29 cellular contexts compared by ENCODE assay signal in genomic region chr1:229953736-229954326, GRCh38.
DNase-seq lines count a peak whose midpoint lies in the region; ATAC-seq and TF ChIP-seq lines count a peak whose summit lies in the region.
"Had no signal": no experiment of that assay in that cellular context is flagged by ENCODE, and none has a peak within 500 bp of the region (broad histone marks: within the 10 kb centered on the region; RNA-seq: fewer than 3 reads in every experiment).

No MANE protein-coding gene starts in this region.

- H3K4me3 ChIP-seq in MM.1S (ENCODE audit: low read length): 0 out of 2 replicates have a peak overlapping the region, but pooled peaks have one; percentile 0
- H3K4me3 ChIP-seq in esophagus muscularis mucosa: no peak overlapping the region
- H3K4me3 ChIP-seq: GM12878, GM23338, right lobe of liver, upper lobe of left lung had no signal

- no peaks in the 10 kb centered on the region for H3K9me2 ChIP-seq in MM.1S (replicated peaks; ENCODE audit: insufficient read depth, low read length)

- H3K9me3 ChIP-seq in MM.1S (replicated peaks; ENCODE audit: insufficient read depth, low read length): no peaks in the 10 kb centered on the region
- peaks cover 0 to 5% (median 0%) of the 10 kb centered on the region in 4 donors for H3K9me3 ChIP-seq in esophagus muscularis mucosa
- H3K9me3 ChIP-seq: right lobe of liver, upper lobe of left lung had no signal

- H3K4me1 ChIP-seq in MM.1S (ENCODE audit: low read length) (no peaks in the 10 kb centered on the region; the same call in 1 of the 2 replicates), esophagus muscularis mucosa (peaks cover 0 to 24% (median 20%) of the 10 kb centered on the region in 4 donors)
- H3K4me1 ChIP-seq: right lobe of liver, upper lobe of left lung had no signal

- intact Hi-C loops in esophagus muscularis mucosa (cut with DNase I) (no loop called here), posterior cingulate gyrus (cut with DNase I) (no loop called here)

- H3K36me3 Mint-ChIP-seq in activated naive CD8-positive, alpha-beta T cell treated with anti-CD3 and anti-CD28 coated beads, Interleukin-2, amount 10 ng/mL, durations not matched to agents 7 days and 5 days: peaks cover 2% of the 10 kb centered on the region
- H3K36me3 Mint-ChIP-seq in activated naive CD8-positive, alpha-beta T cell treated with anti-CD3 and anti-CD28 coated beads, Interleukin-2, amount 50 U/mL, for 24 hours (ENCODE audit: low read depth): no peaks in the 10 kb centered on the region
- no peaks in the 10 kb centered on the region for H3K36me3 Mint-ChIP-seq in type B pancreatic cell
- H3K36me3 Mint-ChIP-seq: stimulated activated memory B cell treated with anti-CD40 and anti-IgM and Interleukin-4, amounts not matched to agents 10 μg/mL and 1 μg/mL and 100 μg/mL, for 72 hours had no signal

- H3K27me3 ChIP-seq in MM.1S (replicated peaks; ENCODE audit: insufficient read depth, low read length) (no peaks in the 10 kb centered on the region), esophagus muscularis mucosa (no peaks in the 10 kb centered on the region)
- H3K27me3 ChIP-seq: right lobe of liver, upper lobe of left lung had no signal

- POLR2A ChIA-PET in activated naive CD8-positive, alpha-beta T cell treated with anti-CD3 and anti-CD28 coated beads, Interleukin-2, amount 10 ng/mL, durations not matched to agents 7 days and 5 days (lab: Charles Lee): no interaction called here

- peak overlapping the region; percentile 15; the same call in 1 of the 2 replicates for H3K4me2 ChIP-seq in MM.1S (ENCODE audit: low read depth, low read length)
- H3K4me2 ChIP-seq: GM23338 had no signal

- TF ChIP-seq CTCF in MM.1S (IDR thresholded peaks at IDR 0.05; ENCODE audit: low read length) (no peak), esophagus muscularis mucosa (IDR thresholded peaks at IDR 0.05) (no peak), type B pancreatic cell (conservative IDR thresholded peaks at IDR 0.05) (no peak)

- peaks cover 8% of the 10 kb centered on the region for H3K9me3 Mint-ChIP-seq in activated naive CD8-positive, alpha-beta T cell treated with anti-CD3 and anti-CD28 coated beads, Interleukin-2, amount 10 ng/mL, durations not matched to agents 7 days and 5 days
- peaks cover 9% of the 10 kb centered on the region for H3K9me3 Mint-ChIP-seq in activated naive CD8-positive, alpha-beta T cell treated with anti-CD3 and anti-CD28 coated beads, Interleukin-2, amount 50 U/mL, for 24 hours
- no peaks in the 10 kb centered on the region for H3K9me3 Mint-ChIP-seq in type B pancreatic cell
- H3K9me3 Mint-ChIP-seq: GM23338; stimulated activated memory B cell treated with anti-CD40 and anti-IgM and Interleukin-4, amounts not matched to agents 10 μg/mL and 1 μg/mL and 100 μg/mL, for 72 hours had no signal

- WGBS in esophagus muscularis mucosa: 90% methylated on average over 1 of the region's 1 CpG

- no peak overlapping the region for H3K9ac ChIP-seq in MM.1S (ENCODE audit: low read length)

- peak overlapping the region; percentile 14 for H3K4me3 Mint-ChIP-seq in activated naive CD8-positive, alpha-beta T cell treated with anti-CD3 and anti-CD28 coated beads, Interleukin-2, amount 10 ng/mL, durations not matched to agents 7 days and 5 days
- no peak overlapping the region for H3K4me3 Mint-ChIP-seq in activated naive CD8-positive, alpha-beta T cell treated with anti-CD3 and anti-CD28 coated beads, Interleukin-2, amount 50 U/mL, for 24 hours
- H3K4me3 Mint-ChIP-seq in type B pancreatic cell: no peak overlapping the region
- H3K4me3 Mint-ChIP-seq: activated CD4-positive, alpha-beta T cell treated with anti-CD3 and anti-CD28 coated beads, Interleukin-2, amount 10 ng/mL, durations not matched to agents 24 days and 14 days; activated T-cell treated with anti-CD3 and anti-CD28 coated beads, Interleukin-2, amount 50 U/mL, for 4 hours; GM23338; stimulated activated memory B cell treated with anti-CD40 and anti-IgM and Interleukin-4, amounts not matched to agents 10 μg/mL and 1 μg/mL and 100 μg/mL, for 72 hours had no signal

- no peak overlapping the region for H3K27ac ChIP-seq in MM.1S (ENCODE audit: low read length)
- peak overlapping the region in 3 of 4 donors; percentile 65 to 69 (median 66) for H3K27ac ChIP-seq in esophagus muscularis mucosa (replicated peaks in 1 of 4)
- H3K27ac ChIP-seq: right lobe of liver, upper lobe of left lung, VCaP had no signal

- DNase-seq in activated naive CD8-positive, alpha-beta T cell treated with anti-CD3 and anti-CD28 coated beads, Interleukin-2, amount 10 ng/mL, durations not matched to agents 7 days and 5 days: no peak
- DNase-seq in activated naive CD8-positive, alpha-beta T cell treated with anti-CD3 and anti-CD28 coated beads, Interleukin-2, amount 50 U/mL, for 24 hours: no peak
- DNase-seq in MM.1S: peak; percentile 73
- no peak for DNase-seq in esophagus muscularis mucosa (ENCODE audit: extremely low spot score)
- DNase-seq in NCI-H1092 (lab: John Stamatoyannopoulos, UW): no peak
- no peak for DNase-seq in iPS-NIHi11 (ENCODE audit: low spot score)
- DNase-seq in posterior cingulate gyrus: no peak
- DNase-seq in type B pancreatic cell (ENCODE audit: extremely low spot score, unreplicated experiment): no peak
- DNase-seq: ACHN; activated CD4-positive, alpha-beta T cell treated with anti-CD3 and anti-CD28 coated beads, Interleukin-2, amount 10 ng/mL, durations not matched to agents 24 days and 14 days; activated T-cell treated with anti-CD3 and anti-CD28 coated beads, Interleukin-2, amount 50 U/mL, for 4 hours; amygdala; effector CD8-positive, alpha-beta T cell; glutamatergic neuron; left cardiac atrium; NCI-H1105 treated with DMSO at 0.1 percent for 48 hours; NCI-H2081; NCI-H345; NCI-H82; right lobe of liver; stimulated activated CD4-positive, alpha-beta T cell treated with anti-CD3 and anti-CD28 coated beads, Interleukin-4, amount 100 ng/mL, for 4 hours; substantia nigra; upper lobe of left lung had no signal

- H3K79me2 ChIP-seq in MM.1S (ENCODE audit: low read length): no peaks in the 10 kb centered on the region

- no peak overlapping the region for H3K27ac Mint-ChIP-seq in activated naive CD8-positive, alpha-beta T cell treated with anti-CD3 and anti-CD28 coated beads, Interleukin-2, amount 10 ng/mL, durations not matched to agents 7 days and 5 days
- no peak overlapping the region for H3K27ac Mint-ChIP-seq in activated naive CD8-positive, alpha-beta T cell treated with anti-CD3 and anti-CD28 coated beads, Interleukin-2, amount 50 U/mL, for 24 hours
- no peak overlapping the region for H3K27ac Mint-ChIP-seq in type B pancreatic cell
- H3K27ac Mint-ChIP-seq: activated CD4-positive, alpha-beta T cell treated with anti-CD3 and anti-CD28 coated beads, Interleukin-2, amount 10 ng/mL, durations not matched to agents 24 days and 14 days; GM23338; progenitor cell of endocrine pancreas; stimulated activated memory B cell treated with anti-CD40 and anti-IgM and Interleukin-4, amounts not matched to agents 10 μg/mL and 1 μg/mL and 100 μg/mL, for 72 hours had no signal

- H3K27me3 Mint-ChIP-seq in activated naive CD8-positive, alpha-beta T cell treated with anti-CD3 and anti-CD28 coated beads, Interleukin-2, amount 10 ng/mL, durations not matched to agents 7 days and 5 days: peaks cover 7% of the 10 kb centered on the region
- H3K27me3 Mint-ChIP-seq in activated naive CD8-positive, alpha-beta T cell treated with anti-CD3 and anti-CD28 coated beads, Interleukin-2, amount 50 U/mL, for 24 hours: peaks cover 6% of the 10 kb centered on the region
- peaks cover 48% of the 10 kb centered on the region for H3K27me3 Mint-ChIP-seq in type B pancreatic cell
- H3K27me3 Mint-ChIP-seq: progenitor cell of endocrine pancreas had no signal

- H4K20me1 ChIP-seq in MM.1S (ENCODE audit: insufficient read depth, low read length): no peaks in the 10 kb centered on the region

- no peak for TF ChIP-seq POLR2A in esophagus muscularis mucosa (IDR thresholded peaks at IDR 0.05; ENCODE audit: low read depth)

- TF ChIP-seq EP300 in esophagus muscularis mucosa (IDR thresholded peaks at IDR 0.05): no peak

- H3F3A ChIP-seq in MM.1S (ENCODE audit: insufficient read depth, low read length): no peaks in the 10 kb centered on the region

- H3K4me1 Mint-ChIP-seq in activated naive CD8-positive, alpha-beta T cell treated with anti-CD3 and anti-CD28 coated beads, Interleukin-2, amount 10 ng/mL, durations not matched to agents 7 days and 5 days: peaks cover 5% of the 10 kb centered on the region
- peaks cover 7% of the 10 kb centered on the region for H3K4me1 Mint-ChIP-seq in activated naive CD8-positive, alpha-beta T cell treated with anti-CD3 and anti-CD28 coated beads, Interleukin-2, amount 50 U/mL, for 24 hours
- no peaks in the 10 kb centered on the region for H3K4me1 Mint-ChIP-seq in type B pancreatic cell (ENCODE audit: unreplicated experiment)

- no peak for ATAC-seq in activated naive CD8-positive, alpha-beta T cell treated with anti-CD3 and anti-CD28 coated beads, Interleukin-2, amount 10 ng/mL, durations not matched to agents 7 days and 5 days (ENCODE audit: low read depth)
- ATAC-seq in activated naive CD8-positive, alpha-beta T cell treated with anti-CD3 and anti-CD28 coated beads, Interleukin-2, amount 50 U/mL, for 24 hours: no peak
- ATAC-seq: activated T-cell treated with anti-CD3 and anti-CD28 coated beads, Interleukin-2, amount 50 U/mL, for 4 hours; GM12878; GM23338; HepG2; left cardiac atrium; stimulated activated memory B cell treated with anti-CD40 and anti-IgM and Interleukin-4, amounts not matched to agents 10 μg/mL and 1 μg/mL and 100 μg/mL, for 72 hours had no signal

- H3K36me3 ChIP-seq in MM.1S (replicated peaks; ENCODE audit: insufficient read depth, low read length) (no peaks in the 10 kb centered on the region), esophagus muscularis mucosa (no peaks in the 10 kb centered on the region)
- H3K36me3 ChIP-seq: right lobe of liver, upper lobe of left lung had no signal

- 0 out of 2 replicates have a peak overlapping the region, but pooled peaks have one; percentile 3 for H2AFZ ChIP-seq in MM.1S (ENCODE audit: low read length)
- H2AFZ ChIP-seq: GM23338 had no signal
